In the genomic region with DNA sequence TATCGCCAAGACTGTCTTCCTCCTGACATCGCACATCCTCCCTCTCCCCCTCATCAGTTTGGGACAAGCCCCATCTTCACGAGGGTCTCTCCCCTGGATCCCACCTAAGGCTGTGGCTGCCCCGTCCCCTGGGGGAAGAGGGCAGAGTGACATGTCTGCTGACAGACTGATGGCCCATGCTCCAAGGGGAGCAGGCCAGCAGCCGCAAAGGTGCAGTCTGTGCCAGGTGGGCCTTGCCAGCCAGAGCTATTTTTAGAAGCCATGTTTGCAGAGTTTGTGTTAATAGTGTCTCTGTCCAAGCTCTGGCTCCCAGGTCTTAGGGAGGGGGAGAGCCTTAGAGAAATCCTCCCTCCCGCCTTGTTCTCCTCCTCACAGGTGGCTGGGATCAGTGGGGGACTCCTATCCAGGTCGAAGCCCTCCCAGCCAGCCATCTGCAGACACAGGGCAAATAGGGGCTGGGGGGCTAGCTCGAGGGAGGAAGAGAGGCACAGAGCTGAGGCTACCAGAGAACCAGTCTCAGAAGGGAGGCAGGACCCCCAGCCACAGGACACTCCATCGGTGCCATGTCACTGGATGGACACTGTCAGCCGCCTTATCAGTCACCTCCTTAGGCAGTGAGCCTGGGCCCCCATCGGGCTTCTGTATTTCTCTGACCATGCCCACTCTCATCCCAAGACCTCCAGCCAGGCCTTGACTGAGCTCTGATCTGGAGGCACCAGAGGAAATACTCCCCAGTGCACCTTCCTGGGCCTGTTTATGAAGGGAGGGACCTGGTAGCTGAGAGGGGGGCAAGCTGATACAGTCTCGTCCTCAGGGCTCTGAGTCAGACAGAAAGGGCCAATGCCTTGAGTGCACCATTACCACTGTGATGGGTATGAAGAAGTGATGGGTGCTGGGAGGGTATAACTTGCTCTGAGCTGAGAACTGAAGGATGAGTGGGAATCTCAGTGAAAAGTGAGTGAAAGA, we compare ENCODE assay signal across 2 cellular contexts.
TF ChIP-seq lines count a peak whose summit lies in the region.

No MANE protein-coding gene starts in this region.

TF ChIP-seq in SK-N-SH treated with all-trans-retinoic acid at 6 μM for 48 hours, 23 proteins besides CTCF, POLR2A, EP300 and RAD21 (continued from another document):
- no peak for TF ChIP-seq POU6F1 (CRISPR knock-in tag; IDR thresholded peaks at IDR 0.05; ENCODE audit: borderline replicate concordance, low read depth)
- no peak for TF ChIP-seq ARNTL (CRISPR knock-in tag; IDR thresholded peaks at IDR 0.05; ENCODE audit: borderline replicate concordance, low read depth)
- TF ChIP-seq TSHZ2 (CRISPR knock-in tag; IDR thresholded peaks at IDR 0.05): no peak
- TF ChIP-seq, protein P1, sequence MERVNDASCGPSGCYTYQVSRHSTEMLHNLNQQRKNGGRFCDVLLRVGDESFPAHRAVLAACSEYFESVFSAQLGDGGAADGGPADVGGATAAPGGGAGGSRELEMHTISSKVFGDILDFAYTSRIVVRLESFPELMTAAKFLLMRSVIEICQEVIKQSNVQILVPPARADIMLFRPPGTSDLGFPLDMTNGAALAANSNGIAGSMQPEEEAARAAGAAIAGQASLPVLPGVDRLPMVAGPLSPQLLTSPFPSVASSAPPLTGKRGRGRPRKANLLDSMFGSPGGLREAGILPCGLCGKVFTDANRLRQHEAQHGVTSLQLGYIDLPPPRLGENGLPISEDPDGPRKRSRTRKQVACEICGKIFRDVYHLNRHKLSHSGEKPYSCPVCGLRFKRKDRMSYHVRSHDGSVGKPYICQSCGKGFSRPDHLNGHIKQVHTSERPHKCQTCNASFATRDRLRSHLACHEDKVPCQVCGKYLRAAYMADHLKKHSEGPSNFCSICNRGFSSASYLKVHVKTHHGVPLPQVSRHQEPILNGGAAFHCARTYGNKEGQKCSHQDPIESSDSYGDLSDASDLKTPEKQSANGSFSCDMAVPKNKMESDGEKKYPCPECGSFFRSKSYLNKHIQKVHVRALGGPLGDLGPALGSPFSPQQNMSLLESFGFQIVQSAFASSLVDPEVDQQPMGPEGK (CRISPR knock-in tag; IDR thresholded peaks at IDR 0.05; ENCODE audit: borderline replicate concordance): no peak
- TF ChIP-seq RARB (CRISPR knock-in tag; IDR thresholded peaks at IDR 0.05): no peak

TF ChIP-seq in WTC11, 78 proteins besides CTCF, POLR2A, EP300 and RAD21 (continued from another document):
- TF ChIP-seq, protein P2, sequence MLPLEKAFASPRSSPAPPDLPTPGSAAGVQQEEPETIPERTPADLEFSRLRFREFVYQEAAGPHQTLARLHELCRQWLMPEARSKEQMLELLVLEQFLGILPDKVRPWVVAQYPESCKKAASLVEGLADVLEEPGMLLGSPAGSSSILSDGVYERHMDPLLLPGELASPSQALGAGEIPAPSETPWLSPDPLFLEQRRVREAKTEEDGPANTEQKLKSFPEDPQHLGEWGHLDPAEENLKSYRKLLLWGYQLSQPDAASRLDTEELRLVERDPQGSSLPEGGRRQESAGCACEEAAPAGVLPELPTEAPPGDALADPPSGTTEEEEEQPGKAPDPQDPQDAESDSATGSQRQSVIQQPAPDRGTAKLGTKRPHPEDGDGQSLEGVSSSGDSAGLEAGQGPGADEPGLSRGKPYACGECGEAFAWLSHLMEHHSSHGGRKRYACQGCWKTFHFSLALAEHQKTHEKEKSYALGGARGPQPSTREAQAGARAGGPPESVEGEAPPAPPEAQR (CRISPR knock-in tag; IDR thresholded peaks at IDR 0.05): no peak
- TF ChIP-seq ZNF423 (CRISPR knock-in tag; IDR thresholded peaks at IDR 0.05): no peak
- TF ChIP-seq ZNF532 (CRISPR knock-in tag; IDR thresholded peaks at IDR 0.05; ENCODE audit: borderline replicate concordance): no peak
- TF ChIP-seq, protein P3, sequence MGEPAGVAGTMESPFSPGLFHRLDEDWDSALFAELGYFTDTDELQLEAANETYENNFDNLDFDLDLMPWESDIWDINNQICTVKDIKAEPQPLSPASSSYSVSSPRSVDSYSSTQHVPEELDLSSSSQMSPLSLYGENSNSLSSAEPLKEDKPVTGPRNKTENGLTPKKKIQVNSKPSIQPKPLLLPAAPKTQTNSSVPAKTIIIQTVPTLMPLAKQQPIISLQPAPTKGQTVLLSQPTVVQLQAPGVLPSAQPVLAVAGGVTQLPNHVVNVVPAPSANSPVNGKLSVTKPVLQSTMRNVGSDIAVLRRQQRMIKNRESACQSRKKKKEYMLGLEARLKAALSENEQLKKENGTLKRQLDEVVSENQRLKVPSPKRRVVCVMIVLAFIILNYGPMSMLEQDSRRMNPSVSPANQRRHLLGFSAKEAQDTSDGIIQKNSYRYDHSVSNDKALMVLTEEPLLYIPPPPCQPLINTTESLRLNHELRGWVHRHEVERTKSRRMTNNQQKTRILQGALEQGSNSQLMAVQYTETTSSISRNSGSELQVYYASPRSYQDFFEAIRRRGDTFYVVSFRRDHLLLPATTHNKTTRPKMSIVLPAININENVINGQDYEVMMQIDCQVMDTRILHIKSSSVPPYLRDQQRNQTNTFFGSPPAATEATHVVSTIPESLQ (CRISPR knock-in tag; IDR thresholded peaks at IDR 0.05): no peak
- TF ChIP-seq USF1 (CRISPR knock-in tag; IDR thresholded peaks at IDR 0.05): no peak
- TF ChIP-seq, protein P4, sequence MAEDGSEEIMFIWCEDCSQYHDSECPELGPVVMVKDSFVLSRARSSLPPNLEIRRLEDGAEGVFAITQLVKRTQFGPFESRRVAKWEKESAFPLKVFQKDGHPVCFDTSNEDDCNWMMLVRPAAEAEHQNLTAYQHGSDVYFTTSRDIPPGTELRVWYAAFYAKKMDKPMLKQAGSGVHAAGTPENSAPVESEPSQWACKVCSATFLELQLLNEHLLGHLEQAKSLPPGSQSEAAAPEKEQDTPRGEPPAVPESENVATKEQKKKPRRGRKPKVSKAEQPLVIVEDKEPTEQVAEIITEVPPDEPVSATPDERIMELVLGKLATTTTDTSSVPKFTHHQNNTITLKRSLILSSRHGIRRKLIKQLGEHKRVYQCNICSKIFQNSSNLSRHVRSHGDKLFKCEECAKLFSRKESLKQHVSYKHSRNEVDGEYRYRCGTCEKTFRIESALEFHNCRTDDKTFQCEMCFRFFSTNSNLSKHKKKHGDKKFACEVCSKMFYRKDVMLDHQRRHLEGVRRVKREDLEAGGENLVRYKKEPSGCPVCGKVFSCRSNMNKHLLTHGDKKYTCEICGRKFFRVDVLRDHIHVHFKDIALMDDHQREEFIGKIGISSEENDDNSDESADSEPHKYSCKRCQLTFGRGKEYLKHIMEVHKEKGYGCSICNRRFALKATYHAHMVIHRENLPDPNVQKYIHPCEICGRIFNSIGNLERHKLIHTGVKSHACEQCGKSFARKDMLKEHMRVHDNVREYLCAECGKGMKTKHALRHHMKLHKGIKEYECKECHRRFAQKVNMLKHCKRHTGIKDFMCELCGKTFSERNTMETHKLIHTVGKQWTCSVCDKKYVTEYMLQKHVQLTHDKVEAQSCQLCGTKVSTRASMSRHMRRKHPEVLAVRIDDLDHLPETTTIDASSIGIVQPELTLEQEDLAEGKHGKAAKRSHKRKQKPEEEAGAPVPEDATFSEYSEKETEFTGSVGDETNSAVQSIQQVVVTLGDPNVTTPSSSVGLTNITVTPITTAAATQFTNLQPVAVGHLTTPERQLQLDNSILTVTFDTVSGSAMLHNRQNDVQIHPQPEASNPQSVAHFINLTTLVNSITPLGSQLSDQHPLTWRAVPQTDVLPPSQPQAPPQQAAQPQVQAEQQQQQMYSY (CRISPR knock-in tag; IDR thresholded peaks at IDR 0.05): no peak
- no peak for TF ChIP-seq ZNF121 (CRISPR knock-in tag; IDR thresholded peaks at IDR 0.05)
